In the genomic region with DNA sequence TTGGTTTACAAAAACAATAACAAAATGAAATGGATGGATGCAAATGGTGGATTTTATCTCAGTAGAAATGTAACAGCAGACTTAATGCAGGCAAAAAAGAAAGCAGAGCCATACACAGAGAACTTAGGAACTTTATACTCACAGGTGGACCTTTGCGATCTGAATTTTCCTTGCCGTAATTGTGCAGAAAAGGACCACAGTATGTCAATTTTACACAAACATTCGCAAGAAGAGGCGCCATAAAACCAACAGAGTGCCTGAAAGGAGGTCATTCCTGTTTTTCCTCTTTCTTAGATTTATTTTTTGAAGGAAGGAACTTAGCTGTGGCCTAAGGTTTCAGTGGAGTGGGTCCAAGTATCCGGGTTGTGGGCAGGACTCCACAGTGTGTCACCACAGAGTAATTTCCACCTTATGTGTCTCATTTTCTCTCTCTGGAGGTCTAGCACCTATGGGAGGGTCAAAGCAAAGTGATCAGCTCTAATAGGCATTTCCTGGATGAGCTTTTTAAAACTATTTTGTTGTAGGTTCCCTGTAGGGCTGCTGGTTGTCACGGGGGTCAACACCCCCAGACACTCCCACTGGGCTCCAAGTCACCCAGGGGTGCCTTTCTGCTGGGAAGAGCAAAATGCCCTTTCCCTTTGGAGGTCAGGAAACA, we compare ENCODE assay signal across 8 cellular contexts. TPM values are rescaled to one million over a fixed set of nuclear protein-coding genes. Genes with fewer than 3 reads are reported as not detected.
DNase-seq lines count a peak whose midpoint lies in the region; ATAC-seq and TF ChIP-seq lines count a peak whose summit lies in the region.

No MANE protein-coding gene starts in this region.

- no peaks in the 10 kb centered on the region for H3K9me2 ChIP-seq in SU-DHL-6 (replicated peaks; ENCODE audit: insufficient read depth, low read length)

- H4K20me1 ChIP-seq in H9 (ENCODE audit: control insufficient read depth, insufficient read depth, insufficient read length) (no peaks in the 10 kb centered on the region), SU-DHL-6 (ENCODE audit: low read depth, low read length) (no peaks in the 10 kb centered on the region)

- no peak overlapping the region for H2BK20ac ChIP-seq in H9 (ENCODE audit: low read depth, low read length, poor library complexity, severe bottlenecking)

- no peaks in the 10 kb centered on the region for H3K27me3 Mint-ChIP-seq in H9 (ENCODE audit: low read depth)

- H3K4me3 ChIP-seq in SU-DHL-6 (ENCODE audit: insufficient read depth, low read length, poor library complexity, severe bottlenecking) (peak overlapping the region; percentile 43), esophagus (ENCODE audit: low read depth in 1 of 2, low read length in 2 of 2) (peak overlapping the region in 1 of 2 donors; percentile 28), HAP-1 (no peak overlapping the region; the same call in 1 of the 2 replicates)

- no peak overlapping the region for H3K9ac ChIP-seq in H9 (ENCODE audit: extremely low read depth, insufficient read length, low read length)
- H3K9ac ChIP-seq in SU-DHL-6 (ENCODE audit: low read length), result peak overlapping the region; percentile 67

- H3K18ac ChIP-seq in H9 (ENCODE audit: insufficient read length, low read depth, low read length), result no peak overlapping the region

- H3K9me3 Mint-ChIP-seq in H9, result peaks cover 3 to 17% of the 10 kb centered on the region in 2 experiments; a peak in 4 of 5 replicates

- DNase-seq in H9 (no peak), pons (ENCODE audit: low spot score) (peak; percentile 9), NCI-H2107 (lab: John Stamatoyannopoulos, UW) (no peak), HAP-1 (ENCODE audit: low spot score in 2 of 2) (no peak)

- TF ChIP-seq CTCF in H9 (conservative IDR thresholded peaks at IDR 0.05) (no peak), SU-DHL-6 (IDR thresholded peaks at IDR 0.05; ENCODE audit: insufficient read depth, low read length, poor library complexity, severe bottlenecking) (no peak)

- no peak overlapping the region for H2BK120ac ChIP-seq in H9 (ENCODE audit: low read depth, low read length, poor library complexity, severe bottlenecking)

- H3K4me3 Mint-ChIP-seq in H9, result peak overlapping the region; percentile 53 to 67; a peak in 4 of 5 replicates

- H3F3A ChIP-seq in SU-DHL-6 (ENCODE audit: insufficient read depth), result peaks cover 20% of the 10 kb centered on the region

- no peak overlapping the region for H2BK15ac ChIP-seq in H9 (ENCODE audit: low read depth, low read length)

- in situ Hi-C loops in HAP-1 (cut with MboI; ENCODE audit: low sequenced_read_pairs), result no loop called here

- H3K4ac ChIP-seq in H9 (ENCODE audit: low read depth, low read length), result no peak overlapping the region

- no peak overlapping the region for H3T11ph ChIP-seq in H9 (ENCODE audit: low read length)

- H3K4me2 ChIP-seq in H9 (ENCODE audit: insufficient read depth, insufficient read length, low read length) (peak overlapping the region; percentile 16), SU-DHL-6 (ENCODE audit: low read depth, low read length, poor library complexity, severe bottlenecking) (peak overlapping the region; percentile 82)

- H3K79me2 ChIP-seq in H9 (ENCODE audit: insufficient read depth, low read length) (no peaks in the 10 kb centered on the region), SU-DHL-6 (ENCODE audit: insufficient read depth, low read length) (no peaks in the 10 kb centered on the region)

- no peaks in the 10 kb centered on the region for H3K36me3 ChIP-seq in SU-DHL-6 (ENCODE audit: low read length)
- no peaks in the 10 kb centered on the region for H3K36me3 ChIP-seq in esophagus (ENCODE audit: control insufficient read depth in 2 of 2, insufficient read depth in 2 of 2, low read length in 1 of 2)
- H3K36me3 ChIP-seq in HAP-1 (replicated peaks), result no peaks in the 10 kb centered on the region

- H3K27ac Mint-ChIP-seq in H9, result peak overlapping the region; percentile 91 to 96 (median 92); a peak in 6 of 7 replicates

- no peak overlapping the region for H4K5ac ChIP-seq in H9 (ENCODE audit: insufficient read length, low read depth, low read length)

- H2AK5ac ChIP-seq in H9 (ENCODE audit: insufficient read length, low read length), result no peak overlapping the region

- H4K91ac ChIP-seq in H9 (ENCODE audit: insufficient read length, low read depth, low read length), result no peak overlapping the region

- no peak overlapping the region for H2BK5ac ChIP-seq in H9 (ENCODE audit: insufficient read length, low read length)

- H2AFZ ChIP-seq in H9 (ENCODE audit: low read length) (no peak overlapping the region), SU-DHL-6 (ENCODE audit: low read depth, low read length, severe bottlenecking) (peak overlapping the region; percentile 45)

- WGBS in H9 (ENCODE audit: extremely low coverage, insufficient read length, low lambda C conversion rate), result no CpG with 5 or more reads among the region's 6 CpGs
- 22 to 35% methylated on average over 6 of the region's 6 CpGs for WGBS in esophagus, 2 donors

- peaks cover 8 to 14% of the 10 kb centered on the region in 2 experiments for H3K4me1 Mint-ChIP-seq in H9

- H2BK12ac ChIP-seq in H9 (ENCODE audit: insufficient read length, low read depth, low read length), result no peak overlapping the region

- no peak overlapping the region for H3K14ac ChIP-seq in H9 (ENCODE audit: insufficient read depth, low read length)

- H3K27me3 ChIP-seq in H9 (ENCODE audit: insufficient read depth, low read length) (no peaks in the 10 kb centered on the region), SU-DHL-6 (ENCODE audit: low read length) (no peaks in the 10 kb centered on the region), esophagus (ENCODE audit: control insufficient read depth in 1 of 2, insufficient read depth in 2 of 2, low read length in 2 of 2) (no peaks in the 10 kb centered on the region), HAP-1 (ENCODE audit: low read depth) (no peaks in the 10 kb centered on the region)

- peaks cover 0 to 2% (median 0%) of the 10 kb centered on the region in 3 experiments; a peak in 2 of 7 replicates for H3K36me3 Mint-ChIP-seq in H9 (ENCODE audit: insufficient read depth in 1 of 3, low read depth in 3 of 3)

- H3K23me2 ChIP-seq in H9 (ENCODE audit: insufficient read length, low read depth, low read length, poor library complexity, severe bottlenecking), result no peaks in the 10 kb centered on the region

- peaks cover 6% of the 10 kb centered on the region for H3K9me3 ChIP-seq in H9 (ENCODE audit: control insufficient read depth, low read depth, low read length)
- H3K9me3 ChIP-seq in SU-DHL-6 (ENCODE audit: insufficient read depth, low read length), result no peaks in the 10 kb centered on the region
- H3K9me3 ChIP-seq in esophagus (ENCODE audit: control insufficient read depth in 2 of 2, insufficient read depth in 1 of 2, low read depth in 1 of 2, low read length in 1 of 2), result no peaks in the 10 kb centered on the region
- H3K9me3 ChIP-seq in HAP-1, result no peaks in the 10 kb centered on the region

- H3K23ac ChIP-seq in H9 (ENCODE audit: insufficient read length, low read depth, low read length), result no peak overlapping the region

- no peak overlapping the region for H3K56ac ChIP-seq in H9 (ENCODE audit: insufficient read length, low read depth, low read length)

- H3K4me1 ChIP-seq in H9 (ENCODE audit: insufficient read depth, low read length) (no peaks in the 10 kb centered on the region; the same call in 1 of the 2 replicates), esophagus (ENCODE audit: control insufficient read depth in 2 of 2, insufficient read depth in 2 of 2, low read length in 1 of 2) (no peaks in the 10 kb centered on the region), HAP-1 (peaks cover 19% of the 10 kb centered on the region)

- no peak overlapping the region for H3K27ac ChIP-seq in H9 (ENCODE audit: insufficient read length, low read depth, low read length)
- H3K27ac ChIP-seq in SU-DHL-6 (ENCODE audit: low read depth, low read length), result peak overlapping the region; percentile 98
- H3K27ac ChIP-seq in esophagus (ENCODE audit: low read depth in 2 of 2, low read length in 1 of 2), result peak overlapping the region; percentile 88 to 95

- no peak overlapping the region for H4K8ac ChIP-seq in H9 (replicated peaks; ENCODE audit: insufficient read length, low read depth, low read length)

- no peak for ATAC-seq in HG03097 (IDR thresholded peaks at IDR 0.05; ENCODE audit: low FRiP score, unreplicated experiment)
- no peak for ATAC-seq in GM19463 (IDR thresholded peaks at IDR 0.05; ENCODE audit: unreplicated experiment)

- H3K79me1 ChIP-seq in H9 (ENCODE audit: insufficient read depth, low read depth, low read length, poor library complexity, severe bottlenecking), result no peaks in the 10 kb centered on the region

RNA-seq across cellular contexts. Expression of gene PBDC1, which starts 24.7 kb away (rescaled TPM):
- total RNA-seq in H9 (2021), result 52.0 and 55.0 TPM in 2 replicates
- polyA plus RNA-seq in esophagus, result 10 to 100 TPM; 17.8 to 31.9 TPM
